ENCODE assay signal across 21 cellular contexts in the genomic region with DNA sequence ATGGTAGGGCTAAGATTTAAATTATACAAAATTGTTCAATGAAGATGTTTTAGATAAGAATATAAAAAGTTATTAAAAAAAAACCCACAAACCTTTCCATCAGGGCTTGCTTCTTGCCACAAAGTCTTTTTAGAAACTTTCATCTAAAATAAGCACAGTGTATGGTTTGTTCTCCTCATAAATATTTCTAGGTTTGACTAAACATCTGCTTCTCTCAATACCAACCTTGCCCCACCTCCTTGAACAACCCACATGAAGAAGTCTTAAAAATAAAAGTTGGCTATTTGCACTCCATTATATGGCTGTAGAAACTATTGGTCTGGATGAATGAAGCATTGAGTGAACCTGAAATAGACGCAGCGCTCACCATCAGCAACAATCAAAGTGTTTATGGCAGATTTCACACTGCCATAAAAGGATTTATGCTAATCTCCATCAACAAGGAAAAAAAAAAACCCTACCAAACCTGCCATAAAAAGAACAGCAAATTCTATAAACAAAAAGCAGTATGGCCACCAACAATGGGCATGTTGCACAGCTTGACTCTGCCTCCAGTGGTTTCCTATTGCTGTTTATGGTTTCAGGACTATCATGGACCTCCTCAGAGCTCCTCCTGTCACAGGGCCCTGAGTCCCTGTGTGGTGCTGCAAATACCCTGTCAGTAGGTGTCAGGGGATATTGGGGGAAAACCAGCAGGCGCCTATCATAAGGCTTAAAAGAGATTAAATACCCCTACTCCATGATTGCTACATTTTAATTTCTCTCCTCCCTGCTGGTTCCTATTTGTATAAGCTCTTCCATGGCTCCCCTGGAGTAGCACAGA.
"Had no signal": no experiment of that assay in that cellular context is flagged by ENCODE, and none has a peak within 500 bp of the region (broad histone marks: within the 10 kb centered on the region; RNA-seq: fewer than 3 reads in every experiment).

No MANE protein-coding gene starts in this region.

- H3K9me3 Mint-ChIP-seq: activated CD4-positive, alpha-beta T cell treated with anti-CD3 and anti-CD28 coated beads, Interleukin-2, amount 10 ng/mL, durations not matched to agents 7 days and 5 days; activated naive CD4-positive, alpha-beta T cell treated with anti-CD3 and anti-CD28 coated beads, Interleukin-2, amount 50 U/mL, for 72 hours; activated T-cell treated with anti-CD3 and anti-CD28 coated beads, Interleukin-2, amount 50 U/mL, for 4 hours had no signal

- DNase-seq: activated CD4-positive, alpha-beta T cell treated with anti-CD3 and anti-CD28 coated beads, Interleukin-2, amount 10 ng/mL, durations not matched to agents 7 days and 5 days; activated CD4-positive, CD25-positive, alpha-beta regulatory T cell; activated CD8-positive, alpha-beta T cell treated with anti-CD3 and anti-CD28 coated beads, Interleukin-2, amount 10 ng/mL, durations not matched to agents 7 days and 5 days; activated effector memory CD4-positive, alpha-beta T cell treated with Interleukin-2 at 50 U/mL for 16 hours; activated T-cell treated with anti-CD3 and anti-CD28 coated beads, Interleukin-2, amount 50 U/mL, for 4 hours; adrenal gland; cerebellar nuclear complex; cortex of kidney; erythroblast; hypothalamus; retina; stimulated activated CD8-positive, alpha-beta memory T cell treated with anti-CD3 and anti-CD28 coated beads, Interleukin-4, amount 100 ng/mL, for 48 hours; stimulated activated naive CD8-positive, alpha-beta T cell treated with anti-CD3 and anti-CD28 coated beads, Interleukin-15, Interleukin-2, amounts not matched to agents 100 U/mL and 50 U/mL, for 24 hours; substantia nigra; T-helper 9 cell; uterus had no signal

- H3K36me3 ChIP-seq: adrenal gland, breast epithelium, tibial nerve, uterus had no signal

- H3K4me1 ChIP-seq: adrenal gland, breast epithelium, tibial nerve, uterus had no signal

- H3K27me3 ChIP-seq: adrenal gland had no signal

- ATAC-seq: activated CD8-positive, alpha-beta T cell treated with anti-CD3 and anti-CD28 coated beads, Interleukin-2, amount 10 ng/mL, durations not matched to agents 7 days and 5 days; activated naive CD4-positive, alpha-beta T cell treated with anti-CD3 and anti-CD28 coated beads, Interleukin-2, amount 50 U/mL, for 72 hours; activated T-cell treated with anti-CD3 and anti-CD28 coated beads, Interleukin-2, amount 50 U/mL, for 4 hours; left lobe of liver; stimulated activated naive CD8-positive, alpha-beta T cell treated with anti-CD3 and anti-CD28 coated beads, Interleukin-15, Interleukin-2, amounts not matched to agents 100 U/mL and 50 U/mL, for 24 hours had no signal

- H3K27me3 Mint-ChIP-seq: activated CD4-positive, alpha-beta T cell treated with anti-CD3 and anti-CD28 coated beads, Interleukin-2, amount 10 ng/mL, durations not matched to agents 7 days and 5 days had no signal

- H3K27ac ChIP-seq: adrenal gland, breast epithelium, tibial nerve, uterus had no signal

- H3K4me3 ChIP-seq: adrenal gland, breast epithelium, lung, tibial nerve, uterus had no signal

- H3K4me3 Mint-ChIP-seq: activated CD4-positive, alpha-beta T cell treated with anti-CD3 and anti-CD28 coated beads, Interleukin-2, amount 10 ng/mL, durations not matched to agents 7 days and 5 days; activated CD8-positive, alpha-beta T cell treated with anti-CD3 and anti-CD28 coated beads, Interleukin-2, amount 10 ng/mL, durations not matched to agents 7 days and 5 days; activated T-cell treated with anti-CD3 and anti-CD28 coated beads, Interleukin-2, amount 50 U/mL, for 4 hours had no signal

- H3K36me3 Mint-ChIP-seq: activated naive CD4-positive, alpha-beta T cell treated with anti-CD3 and anti-CD28 coated beads, Interleukin-2, amount 50 U/mL, for 72 hours had no signal

- H3K27ac Mint-ChIP-seq: activated CD4-positive, alpha-beta T cell treated with anti-CD3 and anti-CD28 coated beads, Interleukin-2, amount 10 ng/mL, durations not matched to agents 7 days and 5 days; activated CD8-positive, alpha-beta T cell treated with anti-CD3 and anti-CD28 coated beads, Interleukin-2, amount 10 ng/mL, durations not matched to agents 7 days and 5 days had no signal
